8 cellular contexts compared by ENCODE assay signal in the genomic region with DNA sequence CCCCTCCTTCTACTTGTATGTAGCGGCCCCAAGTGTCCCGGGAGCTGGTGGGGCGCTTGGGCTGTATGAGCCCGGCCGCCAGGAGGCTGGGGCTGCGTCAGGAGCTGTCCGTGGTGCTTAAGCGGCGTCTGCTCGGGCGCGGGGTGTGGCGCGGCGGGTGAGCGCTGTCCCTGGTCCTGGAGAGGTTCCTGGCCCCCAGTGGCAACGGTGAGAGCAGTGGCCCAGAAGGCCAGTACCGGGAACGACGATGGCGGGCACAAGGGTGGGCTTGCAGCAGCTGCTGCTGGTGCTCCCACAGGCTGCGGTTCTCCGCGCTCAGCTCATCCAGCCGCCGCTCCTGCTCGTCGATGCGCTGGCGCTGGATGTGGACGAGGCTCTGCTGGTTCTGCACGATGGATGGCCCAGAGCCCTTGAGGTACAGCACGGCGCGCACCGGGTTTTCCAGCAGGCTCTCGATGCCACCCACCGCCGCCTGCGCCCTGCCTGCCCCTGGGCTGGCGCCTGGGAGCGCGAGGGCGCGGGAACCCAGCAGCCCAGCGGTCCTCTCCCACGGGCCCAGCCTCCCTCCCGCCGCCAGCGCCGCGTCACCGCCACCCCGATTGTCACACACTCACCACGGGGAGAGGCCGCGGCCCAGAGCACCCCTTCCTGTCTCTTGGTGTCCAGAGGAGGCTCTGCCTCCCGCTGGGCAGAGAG. TPM values are rescaled to one million over a fixed set of nuclear protein-coding genes. Genes with fewer than 3 reads are reported as not detected.
DNase-seq lines count a peak whose midpoint lies in the region; ATAC-seq and TF ChIP-seq lines count a peak whose summit lies in the region.

No MANE protein-coding gene starts in this region.

- no peak overlapping the region for H3K4me3 ChIP-seq in SJSA1
- no peak overlapping the region for H3K4me3 ChIP-seq in gastroesophageal sphincter
- H3K4me3 ChIP-seq in thoracic aorta: no peak overlapping the region

- no peaks in the 10 kb centered on the region for H3K36me3 Mint-ChIP-seq in osteocyte (ENCODE audit: unreplicated experiment)

- TF ChIP-seq CTCF in gastroesophageal sphincter (IDR thresholded peaks at IDR 0.05) (no peak), osteocyte (IDR thresholded peaks at IDR 0.05) (no peak), thoracic aorta (IDR thresholded peaks at IDR 0.05) (no peak)

- H3K36me3 ChIP-seq in SJSA1 (no peaks in the 10 kb centered on the region), gastroesophageal sphincter (no peaks in the 10 kb centered on the region), thoracic aorta (no peaks in the 10 kb centered on the region)

- H3K4me1 ChIP-seq in SJSA1 (replicated peaks) (no peaks in the 10 kb centered on the region), gastroesophageal sphincter (no peaks in the 10 kb centered on the region), thoracic aorta (ENCODE audit: control insufficient read depth in 1 of 2, low read depth in 2 of 2) (no peaks in the 10 kb centered on the region)

- no peaks in the 10 kb centered on the region for H3K4me1 Mint-ChIP-seq in osteocyte (ENCODE audit: unreplicated experiment)

- H3K27me3 Mint-ChIP-seq in osteocyte (ENCODE audit: unreplicated experiment): peaks cover 62% of the 10 kb centered on the region

- no CpG with 5 or more reads among the region's 58 CpGs for WGBS in gastroesophageal sphincter (ENCODE audit: low coverage in 1 of 2), 2 donors

- peak; percentile 89 for ATAC-seq in gastroesophageal sphincter
- ATAC-seq in thoracic aorta (ENCODE audit: insufficient number of reproducible peaks, low FRiP score, low read depth): peak; percentile 43

- no peak overlapping the region for H3K4me3 Mint-ChIP-seq in osteocyte (ENCODE audit: unreplicated experiment)

- no peak overlapping the region for H3K27ac Mint-ChIP-seq in osteocyte (ENCODE audit: unreplicated experiment)

- no peak for TF ChIP-seq POLR2A in gastroesophageal sphincter (IDR thresholded peaks at IDR 0.05)

- H3K27ac ChIP-seq in SJSA1 (no peak overlapping the region), gastroesophageal sphincter (no peak overlapping the region), thoracic aorta (no peak overlapping the region)

- H3K27me3 ChIP-seq in SJSA1 (replicated peaks) (peaks cover 19% of the 10 kb centered on the region), gastroesophageal sphincter (peaks cover 25% of the 10 kb centered on the region), thoracic aorta (replicated peaks; ENCODE audit: insufficient read depth) (no peaks in the 10 kb centered on the region)

- DNase-seq in NCI-H2227 (lab: John Stamatoyannopoulos, UW; ENCODE audit: unreplicated experiment) (peak; percentile 6), NCI-H2227 treated with DMSO at 0.1 percent for 48 hours (lab: John Stamatoyannopoulos, UW) (no peak), SJSA1 (ENCODE audit: low read depth in 1 of 2, low spot score in 2 of 2) (peak; percentile 74 to 89), activated gamma-delta T cell treated with Interleukin-2 at 50 U/mL for 16 hours (peak; percentile 75), osteocyte (ENCODE audit: extremely low spot score, unreplicated experiment) (peak; percentile 91), thoracic aorta (ENCODE audit: low spot score) (no peak), NCI-H187 (lab: John Stamatoyannopoulos, UW) (no peak)

- no peak for TF ChIP-seq EP300 in gastroesophageal sphincter (IDR thresholded peaks at IDR 0.05)

- H3K9me3 Mint-ChIP-seq in osteocyte (ENCODE audit: unreplicated experiment): no peaks in the 10 kb centered on the region

- H3K9me3 ChIP-seq in SJSA1 (replicated peaks) (peaks cover 6% of the 10 kb centered on the region; the same call in 1 of the 2 replicates), gastroesophageal sphincter (no peaks in the 10 kb centered on the region), thoracic aorta (no peaks in the 10 kb centered on the region)

RNA-seq across cellular contexts. Expression of gene FKBP4, which starts 41.9 kb away (rescaled TPM):
- 81.8 and 91.1 TPM in 2 replicates for total RNA-seq in SJSA1 (2014; rRNA removed; shearing (Covaris generic))
- total RNA-seq in gastroesophageal sphincter (10 to 100 TPM; 34.7 to 47.0 (median 41.1) TPM), osteocyte (42.1 and 43.3 TPM in 2 replicates), thoracic aorta (10 to 100 TPM; 26.6 to 30.5 TPM)

RNA-seq across cellular contexts. Expression of gene ITFG2, which starts 59.6 kb away (rescaled TPM):
- total RNA-seq in SJSA1 (2014; rRNA removed; shearing (Covaris generic)): 19.7 and 22.7 TPM in 2 replicates
- total RNA-seq in gastroesophageal sphincter (10 to 100 TPM; 11.9 to 29.0 (median 22.1) TPM), osteocyte (24.7 and 35.4 TPM in 2 replicates), thoracic aorta (10 to 100 TPM; 33.8 to 38.4 TPM)

Comparison
In these comparisons a context has a peak if more than half of its experiments do, and no peak if none do; other contexts are left out.
1. DNase-seq: peak in NCI-H2227 (single experiment), SJSA1 (2 of 2), activated gamma-delta T cell treated with Interleukin-2 at 50 U/mL for 16 hours (single experiment) and osteocyte (single experiment); none in NCI-H2227 treated with DMSO at 0.1 percent for 48 hours (single experiment), thoracic aorta (single experiment) and NCI-H187 (0 of 2).